Comparison of ENCODE assay signal across 8 cellular contexts in genomic region chr19:7904074-7905020, GRCh38. TPM values are rescaled to one million over a fixed set of nuclear protein-coding genes. Genes with fewer than 3 reads are reported as not detected.
DNase-seq lines count a peak whose midpoint lies in the region; ATAC-seq and TF ChIP-seq lines count a peak whose summit lies in the region.

No MANE protein-coding gene starts in this region.

- TF ChIP-seq EP300 in neural cell (conservative IDR thresholded peaks at IDR 0.05; ENCODE audit: poor library complexity, severe bottlenecking) = no peak

- H3K27ac Mint-ChIP-seq in CD8-positive, alpha-beta T cell = peak overlapping the region; percentile 96
- peak overlapping the region; percentile 93 for H3K27ac Mint-ChIP-seq in activated CD4-positive, alpha-beta T cell treated with anti-CD3 and anti-CD28 coated beads, Interleukin-2, amount 10 ng/mL, durations not matched to agents 24 days and 14 days

- H3K9me3 ChIP-seq in CD8-positive, alpha-beta T cell (ENCODE audit: low read length) = no peaks in the 10 kb centered on the region
- H3K9me3 ChIP-seq in esophagus (ENCODE audit: control insufficient read depth in 2 of 2, insufficient read depth in 1 of 2, low read depth in 1 of 2, low read length in 1 of 2) (peaks cover 0 to 1% of the 10 kb centered on the region in 2 donors), neural cell (ENCODE audit: low read length) (no peaks in the 10 kb centered on the region)

- no peaks in the 10 kb centered on the region for H3K27me3 ChIP-seq in CD8-positive, alpha-beta T cell (ENCODE audit: insufficient read depth, low read length)
- no peaks in the 10 kb centered on the region for H3K27me3 ChIP-seq in esophagus (ENCODE audit: control insufficient read depth in 1 of 2, insufficient read depth in 2 of 2, low read length in 2 of 2)
- H3K27me3 ChIP-seq in neural cell (ENCODE audit: insufficient read depth, low read depth, low read length) = no peaks in the 10 kb centered on the region

- no peaks in the 10 kb centered on the region for H4K20me1 ChIP-seq in neural cell (ENCODE audit: insufficient read depth)

- TF ChIP-seq RAD21 in neural cell (conservative IDR thresholded peaks at IDR 0.05) = no peak

- H2AFZ ChIP-seq in neural cell (ENCODE audit: low read depth, low read length) = no peak overlapping the region

- H3K79me2 ChIP-seq in neural cell (replicated peaks; ENCODE audit: insufficient read depth, low read length) = peaks cover 22% of the 10 kb centered on the region

- H3K4me3 Mint-ChIP-seq in CD8-positive, alpha-beta T cell = peak overlapping the region; percentile 91
- peak overlapping the region; percentile 93 for H3K4me3 Mint-ChIP-seq in activated CD4-positive, alpha-beta T cell treated with anti-CD3 and anti-CD28 coated beads, Interleukin-2, amount 10 ng/mL, durations not matched to agents 24 days and 14 days

- ATAC-seq in CD8-positive, alpha-beta T cell = peak; percentile 60
- peak; percentile 37 for ATAC-seq in HG03432 (IDR thresholded peaks at IDR 0.05; ENCODE audit: unreplicated experiment)

- peak overlapping the region; percentile 59 for H3K4me3 ChIP-seq in CD8-positive, alpha-beta T cell (ENCODE audit: low read depth, low read length)
- peak overlapping the region; percentile 73 to 85 for H3K4me3 ChIP-seq in esophagus (ENCODE audit: low read depth in 1 of 2, low read length in 2 of 2)
- peak overlapping the region; percentile 95 for H3K4me3 ChIP-seq in neural cell (ENCODE audit: low read length)

- H3K9ac ChIP-seq in neural cell (ENCODE audit: low read length) = peak overlapping the region; percentile 88

- no peaks in the 10 kb centered on the region for H3K36me3 ChIP-seq in CD8-positive, alpha-beta T cell (ENCODE audit: insufficient read depth, low read length)
- H3K36me3 ChIP-seq in esophagus (ENCODE audit: control insufficient read depth in 2 of 2, insufficient read depth in 2 of 2, low read length in 1 of 2) (peaks cover 0 to 15% of the 10 kb centered on the region in 2 donors), neural cell (ENCODE audit: insufficient read depth, low read length) (no peaks in the 10 kb centered on the region)

- peaks cover 30% of the 10 kb centered on the region for H3K4me1 ChIP-seq in CD8-positive, alpha-beta T cell (ENCODE audit: insufficient read depth, low read length)
- H3K4me1 ChIP-seq in esophagus (ENCODE audit: control insufficient read depth in 2 of 2, insufficient read depth in 2 of 2, low read length in 1 of 2) = peaks cover 7 to 41% of the 10 kb centered on the region in 2 donors

- POLR2A ChIA-PET in CD8-positive, alpha-beta T cell (lab: Charles Lee) = interaction anchor here (1.2 to 2.0 kb wide), 5 partner anchors 11 to 42 kb away, joined by 8 to 24 read pairs (median 10); partner anchors contain the start of genes SNAPC2, TGFBR3L and TIMM44

- intact Hi-C loops in CD8-positive, alpha-beta T cell (cut with DNase I, micrococcal nuclease) = no loop called here
- intact Hi-C loops in activated CD4-positive, alpha-beta T cell treated with anti-CD3 and anti-CD28 coated beads, Interleukin-2, amount 10 ng/mL, durations not matched to agents 24 days and 14 days (cut with micrococcal nuclease) = no loop called here

- no peaks in the 10 kb centered on the region for H3K27me3 Mint-ChIP-seq in CD8-positive, alpha-beta T cell (ENCODE audit: low read depth)
- peaks cover 3% of the 10 kb centered on the region for H3K27me3 Mint-ChIP-seq in activated CD4-positive, alpha-beta T cell treated with anti-CD3 and anti-CD28 coated beads, Interleukin-2, amount 10 ng/mL, durations not matched to agents 24 days and 14 days

- DNase-seq in CD8-positive, alpha-beta T cell = peak in 4 of 7 experiments; percentile 67 to 91 (median 71)
- DNase-seq in GM19240 (ENCODE audit: insufficient read length, low spot score) = peak; percentile 60
- peak; percentile 91 for DNase-seq in activated CD4-positive, alpha-beta T cell treated with anti-CD3 and anti-CD28 coated beads, Interleukin-2, amount 10 ng/mL, durations not matched to agents 24 days and 14 days
- no peak for DNase-seq in NCI-H1436 treated with DMSO at 0.1 percent for 48 hours (lab: John Stamatoyannopoulos, UW)
- no peak for DNase-seq in OCI-M2 (lab: John Stamatoyannopoulos, UW; ENCODE audit: unreplicated experiment)

- H3K36me3 Mint-ChIP-seq in CD8-positive, alpha-beta T cell = peaks cover 16% of the 10 kb centered on the region
- peaks cover 19% of the 10 kb centered on the region for H3K36me3 Mint-ChIP-seq in activated CD4-positive, alpha-beta T cell treated with anti-CD3 and anti-CD28 coated beads, Interleukin-2, amount 10 ng/mL, durations not matched to agents 24 days and 14 days (ENCODE audit: low read depth)

- H3F3A ChIP-seq in neural cell (ENCODE audit: insufficient read depth, low read length, poor library complexity, severe bottlenecking) = no peaks in the 10 kb centered on the region

- H3K9me2 ChIP-seq in neural cell (ENCODE audit: insufficient read depth, low read length) = no peaks in the 10 kb centered on the region

- 8 to 12% methylated on average over 43 to 68 of the region's 68 CpGs for WGBS in esophagus, 2 donors

- CTCF ChIA-PET in CD8-positive, alpha-beta T cell (lab: Charles Lee) = interaction anchor here (0.9 to 1.5 kb wide), 5 partner anchors 14 to 52 kb away, joined by 3 to 10 read pairs (median 4); partner anchors contain the start of gene SNAPC2

- peak overlapping the region; percentile 65 for H3K27ac ChIP-seq in CD8-positive, alpha-beta T cell (ENCODE audit: low read depth, low read length)
- H3K27ac ChIP-seq in esophagus (ENCODE audit: low read depth in 2 of 2, low read length in 1 of 2) (peak overlapping the region; percentile 92 to 93), neural cell (ENCODE audit: low read length) (peak overlapping the region; percentile 76)

- no peaks in the 10 kb centered on the region for H3K9me3 Mint-ChIP-seq in CD8-positive, alpha-beta T cell
- H3K9me3 Mint-ChIP-seq in activated CD4-positive, alpha-beta T cell treated with anti-CD3 and anti-CD28 coated beads, Interleukin-2, amount 10 ng/mL, durations not matched to agents 24 days and 14 days = no peaks in the 10 kb centered on the region

- H3K4me1 Mint-ChIP-seq in CD8-positive, alpha-beta T cell (ENCODE audit: low read depth) = peaks cover 23% of the 10 kb centered on the region
- H3K4me1 Mint-ChIP-seq in activated CD4-positive, alpha-beta T cell treated with anti-CD3 and anti-CD28 coated beads, Interleukin-2, amount 10 ng/mL, durations not matched to agents 24 days and 14 days = peaks cover 25% of the 10 kb centered on the region

- peak overlapping the region; percentile 46 for H3K4me2 ChIP-seq in neural cell (ENCODE audit: low read length)

- no peak for TF ChIP-seq CTCF in CD8-positive, alpha-beta T cell (IDR thresholded peaks at IDR 0.05)
- TF ChIP-seq CTCF in neural cell (IDR thresholded peaks at IDR 0.05; ENCODE audit: poor library complexity, severe bottlenecking) = no peak

TF ChIP-seq in neural cell, 6 proteins besides CTCF, POLR2A, EP300 and RAD21 (continues in another document):
- TF ChIP-seq POLR2AphosphoS5 (IDR thresholded peaks at IDR 0.05) (no peak), TAF1 (IDR thresholded peaks at IDR 0.05; ENCODE audit: low read depth) (no peak), MXI1 (conservative IDR thresholded peaks at IDR 0.05; ENCODE audit: poor library complexity, severe bottlenecking) (peak; percentile 20)

RNA-seq across cellular contexts. Expression of gene MAP2K7, which starts 0.7 kb away (rescaled TPM):
- total RNA-seq in CD8-positive, alpha-beta T cell = 100 to 1,000 TPM; 127 to 135 TPM
- total RNA-seq in activated CD4-positive, alpha-beta T cell treated with anti-CD3 and anti-CD28 coated beads, Interleukin-2, amount 10 ng/mL, durations not matched to agents 24 days and 14 days = 46.7 and 47.6 TPM in 2 replicates
- 10 to 100 TPM; 12.8 to 35.1 TPM for polyA plus RNA-seq in esophagus
- 9.2 and 13.4 TPM in 2 replicates for polyA plus RNA-seq in neural cell
- 9.7 and 10.3 TPM in 2 replicates for polyA minus RNA-seq in neural cell

RNA-seq across cellular contexts. Expression of gene TGFBR3L, which starts 10.3 kb away (rescaled TPM):
- total RNA-seq in CD8-positive, alpha-beta T cell = 1 to 10 TPM; 2.1 to 2.7 TPM
- 5.3 and 8.5 TPM in 2 replicates for total RNA-seq in activated CD4-positive, alpha-beta T cell treated with anti-CD3 and anti-CD28 coated beads, Interleukin-2, amount 10 ng/mL, durations not matched to agents 24 days and 14 days
- polyA plus RNA-seq in esophagus (under 1 TPM in 1 of 2 donors, not detected in 1; 0.08 TPM), neural cell (not detected in 2 replicates)
- polyA minus RNA-seq in neural cell = not detected in 2 replicates

RNA-seq across cellular contexts. Expression of gene SNAPC2, which starts 15.8 kb away (rescaled TPM):
- total RNA-seq in CD8-positive, alpha-beta T cell = 10 to 100 TPM; 15.4 to 17.0 TPM
- 21.8 and 23.2 TPM in 2 replicates for total RNA-seq in activated CD4-positive, alpha-beta T cell treated with anti-CD3 and anti-CD28 coated beads, Interleukin-2, amount 10 ng/mL, durations not matched to agents 24 days and 14 days
- polyA plus RNA-seq in esophagus (10 to 100 TPM in 1 of 2 donors, 1 to 10 TPM in 1; 5.6 to 11.3 TPM), neural cell (12.8 and 13.2 TPM in 2 replicates)
- polyA minus RNA-seq in neural cell = 10.5 and 11.3 TPM in 2 replicates

RNA-seq across cellular contexts. Expression of gene LRRC8E, which starts 16.0 kb away (rescaled TPM):
- total RNA-seq in CD8-positive, alpha-beta T cell = not detected
- total RNA-seq in activated CD4-positive, alpha-beta T cell treated with anti-CD3 and anti-CD28 coated beads, Interleukin-2, amount 10 ng/mL, durations not matched to agents 24 days and 14 days = not detected in 2 replicates
- polyA plus RNA-seq in esophagus (1 to 10 TPM; 3.3 to 4.7 TPM), neural cell (not detected in 2 replicates)
- polyA minus RNA-seq in neural cell = not detected in 2 replicates

RNA-seq across cellular contexts. Expression of gene CTXN1, which starts 21.6 kb away (rescaled TPM):
- total RNA-seq in CD8-positive, alpha-beta T cell = not detected
- total RNA-seq in activated CD4-positive, alpha-beta T cell treated with anti-CD3 and anti-CD28 coated beads, Interleukin-2, amount 10 ng/mL, durations not matched to agents 24 days and 14 days = 1.8 and 2.0 TPM in 2 replicates
- polyA plus RNA-seq in esophagus = 1 to 10 TPM; 1.4 to 3.0 TPM
- 24.7 and 34.1 TPM in 2 replicates for polyA plus RNA-seq in neural cell
- 34.8 and 39.0 TPM in 2 replicates for polyA minus RNA-seq in neural cell

Comparison
In these comparisons a context has a peak if more than half of its experiments do, and no peak if none do; other contexts are left out.
1. DNase-seq: peak in CD8-positive, alpha-beta T cell (4 of 7), GM19240 (single experiment) and activated CD4-positive, alpha-beta T cell treated with anti-CD3 and anti-CD28 coated beads, Interleukin-2, amount 10 ng/mL, durations not matched to agents 24 days and 14 days (single experiment); none in NCI-H1436 treated with DMSO at 0.1 percent for 48 hours (single experiment) and OCI-M2 (single experiment).
2. Peak in every context shown above with its lines, with median percentiles within 50 percentile points of each other: H3K27ac ChIP-seq and H3K4me3 ChIP-seq.